19 cellular contexts compared by ENCODE assay signal in the genomic region with DNA sequence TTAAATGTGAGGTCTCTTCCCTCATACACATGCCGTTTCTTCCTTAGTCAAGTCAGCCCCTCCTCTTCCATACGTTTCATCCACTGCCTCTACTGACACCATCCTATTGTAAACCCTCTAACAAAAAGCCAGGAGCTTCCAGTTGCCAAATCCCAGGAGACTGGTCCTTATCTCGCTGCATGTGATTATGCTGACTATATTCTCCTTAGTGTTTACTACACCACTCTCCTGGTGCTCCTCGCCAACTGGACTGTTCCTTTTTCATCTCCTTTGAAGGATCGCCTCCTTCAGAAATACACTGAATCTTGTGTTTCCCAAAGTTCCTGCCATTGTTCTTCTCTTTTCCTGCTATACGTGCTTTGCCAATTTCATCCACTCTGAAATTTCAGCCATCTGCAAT. TPM values are rescaled to one million over a fixed set of nuclear protein-coding genes. Genes with fewer than 3 reads are reported as not detected.
DNase-seq lines count a peak whose midpoint lies in the region; ATAC-seq and TF ChIP-seq lines count a peak whose summit lies in the region.
"Had no signal": no experiment of that assay in that cellular context is flagged by ENCODE, and none has a peak within 500 bp of the region (broad histone marks: within the 10 kb centered on the region; RNA-seq: fewer than 3 reads in every experiment).

No MANE protein-coding gene starts in this region.

- peaks cover 22% of the 10 kb centered on the region for H3K4me1 Mint-ChIP-seq in activated CD4-positive, alpha-beta T cell treated with anti-CD3 and anti-CD28 coated beads, Interleukin-2, amount 10 ng/mL, durations not matched to agents 7 days and 5 days
- H3K4me1 Mint-ChIP-seq in activated CD4-positive, alpha-beta T cell treated with anti-CD3 and anti-CD28 coated beads, Interleukin-2, amount 10 ng/mL, durations not matched to agents 24 days and 14 days, result peaks cover 11% of the 10 kb centered on the region
- peaks cover 38% of the 10 kb centered on the region for H3K4me1 Mint-ChIP-seq in endothelial cell (ENCODE audit: unreplicated experiment)
- H3K4me1 Mint-ChIP-seq: IgD-negative memory B cell had no signal

- no peak for TF ChIP-seq CTCF in endothelial cell (IDR thresholded peaks at IDR 0.05; ENCODE audit: unreplicated experiment)

- peaks cover 6% of the 10 kb centered on the region for H3K36me3 Mint-ChIP-seq in activated CD4-positive, alpha-beta T cell treated with anti-CD3 and anti-CD28 coated beads, Interleukin-2, amount 10 ng/mL, durations not matched to agents 7 days and 5 days (ENCODE audit: low read depth)
- no peaks in the 10 kb centered on the region for H3K36me3 Mint-ChIP-seq in activated CD4-positive, alpha-beta T cell treated with anti-CD3 and anti-CD28 coated beads, Interleukin-2, amount 10 ng/mL, durations not matched to agents 24 days and 14 days (ENCODE audit: low read depth)
- H3K36me3 Mint-ChIP-seq in endothelial cell (ENCODE audit: low read depth, unreplicated experiment), result peaks cover 7% of the 10 kb centered on the region

- intact Hi-C loops in activated CD4-positive, alpha-beta T cell treated with anti-CD3 and anti-CD28 coated beads, Interleukin-2, amount 10 ng/mL, durations not matched to agents 24 days and 14 days (cut with micrococcal nuclease), result no loop called here
- intact Hi-C loops in Right ventricle myocardium inferior (cut with DNase I), result no loop called here

- ATAC-seq in left lobe of liver, result peak; percentile 20
- ATAC-seq in Right ventricle myocardium inferior, result no peak

- POLR2A ChIA-PET in activated CD4-positive, alpha-beta T cell treated with anti-CD3 and anti-CD28 coated beads, Interleukin-2, amount 10 ng/mL, durations not matched to agents 7 days and 5 days (lab: Charles Lee), result no interaction called here

- peaks cover 3% of the 10 kb centered on the region for H3K9me3 Mint-ChIP-seq in activated CD4-positive, alpha-beta T cell treated with anti-CD3 and anti-CD28 coated beads, Interleukin-2, amount 10 ng/mL, durations not matched to agents 7 days and 5 days
- peaks cover 4% of the 10 kb centered on the region for H3K9me3 Mint-ChIP-seq in activated CD4-positive, alpha-beta T cell treated with anti-CD3 and anti-CD28 coated beads, Interleukin-2, amount 10 ng/mL, durations not matched to agents 24 days and 14 days
- H3K9me3 Mint-ChIP-seq in endothelial cell (ENCODE audit: unreplicated experiment), result no peaks in the 10 kb centered on the region
- H3K9me3 Mint-ChIP-seq: CD4-positive, alpha-beta T cell; IgD-negative memory B cell had no signal

- no peaks in the 10 kb centered on the region for H3K27me3 Mint-ChIP-seq in activated CD4-positive, alpha-beta T cell treated with anti-CD3 and anti-CD28 coated beads, Interleukin-2, amount 10 ng/mL, durations not matched to agents 7 days and 5 days
- H3K27me3 Mint-ChIP-seq in activated CD4-positive, alpha-beta T cell treated with anti-CD3 and anti-CD28 coated beads, Interleukin-2, amount 10 ng/mL, durations not matched to agents 24 days and 14 days, result peaks cover 30% of the 10 kb centered on the region
- H3K27me3 Mint-ChIP-seq in endothelial cell (ENCODE audit: unreplicated experiment), result no peaks in the 10 kb centered on the region
- H3K27me3 Mint-ChIP-seq: CD4-positive, alpha-beta T cell had no signal

- H3K4me3 Mint-ChIP-seq in activated CD4-positive, alpha-beta T cell treated with anti-CD3 and anti-CD28 coated beads, Interleukin-2, amount 10 ng/mL, durations not matched to agents 7 days and 5 days, result no peak overlapping the region
- no peak overlapping the region for H3K4me3 Mint-ChIP-seq in activated CD4-positive, alpha-beta T cell treated with anti-CD3 and anti-CD28 coated beads, Interleukin-2, amount 10 ng/mL, durations not matched to agents 24 days and 14 days
- no peak overlapping the region for H3K4me3 Mint-ChIP-seq in endothelial cell (ENCODE audit: unreplicated experiment)
- H3K4me3 Mint-ChIP-seq: CD4-positive, alpha-beta T cell had no signal

- H3K27ac ChIP-seq in substantia nigra (ENCODE audit: low read depth, low read length, poor library complexity, severe bottlenecking), result no peak overlapping the region
- H3K27ac ChIP-seq: BLaER1 treated with 17β-estradiol and CSF1 and Interleukin-3, amounts not matched to agents 10 nM and 100 nM; KMS-11 had no signal

- peak overlapping the region; percentile 50 for H3K27ac Mint-ChIP-seq in activated CD4-positive, alpha-beta T cell treated with anti-CD3 and anti-CD28 coated beads, Interleukin-2, amount 10 ng/mL, durations not matched to agents 7 days and 5 days
- no peak overlapping the region for H3K27ac Mint-ChIP-seq in activated CD4-positive, alpha-beta T cell treated with anti-CD3 and anti-CD28 coated beads, Interleukin-2, amount 10 ng/mL, durations not matched to agents 24 days and 14 days
- H3K27ac Mint-ChIP-seq in endothelial cell (ENCODE audit: unreplicated experiment), result peak overlapping the region; percentile 90
- H3K27ac Mint-ChIP-seq: CD4-positive, alpha-beta T cell; IgD-negative memory B cell had no signal

- CTCF ChIA-PET in activated CD4-positive, alpha-beta T cell treated with anti-CD3 and anti-CD28 coated beads, Interleukin-2, amount 10 ng/mL, durations not matched to agents 7 days and 5 days (lab: Charles Lee), result interaction anchor here (1.0 kb wide), 1 partner anchor 10 kb away, joined by 4 read pairs; no protein-coding TSS in a partner anchor

- no peak for DNase-seq in activated CD4-positive, alpha-beta T cell treated with anti-CD3 and anti-CD28 coated beads, Interleukin-2, amount 10 ng/mL, durations not matched to agents 7 days and 5 days
- no peak for DNase-seq in activated CD4-positive, alpha-beta T cell treated with anti-CD3 and anti-CD28 coated beads, Interleukin-2, amount 10 ng/mL, durations not matched to agents 24 days and 14 days
- DNase-seq in NCI-H187 treated with DMSO at 0.1 percent for 48 hours (lab: John Stamatoyannopoulos, UW) (peak; percentile 1), endothelial cell (ENCODE audit: low spot score) (peak; percentile 25), left lobe of liver (ENCODE audit: low spot score) (no peak), Right ventricle myocardium inferior (ENCODE audit: missing footprints) (no peak), substantia nigra (lab: John Stamatoyannopoulos, UW) (no peak), glomerular visceral epithelial cell (ENCODE audit: extremely low spot score) (no peak)
- DNase-seq: CD4-positive, alpha-beta T cell; MM.1S; NCI-H2029 treated with DMSO at 0.1 percent for 48 hours; NCI-H446; NCI-H524 treated with DMSO at 0.1 percent for 48 hours; NCI-H774; RPMI8226; SHP77 had no signal

RNA-seq across cellular contexts. Expression of a gene that starts 27.7 kb away (rescaled TPM):
- 1 to 10 TPM; 2.0 to 2.2 TPM for total RNA-seq in activated CD4-positive, alpha-beta T cell treated with anti-CD3 and anti-CD28 coated beads, Interleukin-2, amount 10 ng/mL, durations not matched to agents 7 days and 5 days
- 0.52 and 0.54 TPM in 2 replicates for total RNA-seq in activated CD4-positive, alpha-beta T cell treated with anti-CD3 and anti-CD28 coated beads, Interleukin-2, amount 10 ng/mL, durations not matched to agents 24 days and 14 days
- total RNA-seq in endothelial cell (ENCODE audit: unreplicated experiment) (31.0 TPM), left lobe of liver (8.4 TPM), Right ventricle myocardium inferior (2.3 TPM)

Comparison
In these comparisons a context has a peak if more than half of its experiments do, and no peak if none do; other contexts are left out.
1. DNase-seq: peak in NCI-H187 treated with DMSO at 0.1 percent for 48 hours (single experiment) and endothelial cell (single experiment); none in activated CD4-positive, alpha-beta T cell treated with anti-CD3 and anti-CD28 coated beads, Interleukin-2, amount 10 ng/mL, durations not matched to agents 7 days and 5 days (single experiment), activated CD4-positive, alpha-beta T cell treated with anti-CD3 and anti-CD28 coated beads, Interleukin-2, amount 10 ng/mL, durations not matched to agents 24 days and 14 days (single experiment), left lobe of liver (single experiment), Right ventricle myocardium inferior (single experiment), substantia nigra (0 of 49) and glomerular visceral epithelial cell (single experiment).